ENCODE assay signal across 13 cellular contexts in genomic region chr17:82101767-82102679, GRCh38. TPM values are rescaled to one million over a fixed set of nuclear protein-coding genes. Genes with fewer than 3 reads are reported as not detected.
DNase-seq lines count a peak whose midpoint lies in the region; ATAC-seq and TF ChIP-seq lines count a peak whose summit lies in the region.
"Had no signal": no experiment of that assay in that cellular context is flagged by ENCODE, and none has a peak within 500 bp of the region (broad histone marks: within the 10 kb centered on the region; RNA-seq: fewer than 3 reads in every experiment).

No MANE protein-coding gene starts in this region.

- WGBS in body of pancreas, 2 donors, result 48 to 57% methylated on average over 12 to 18 of the region's 18 CpGs

- H3K36me3 ChIP-seq in left ventricle myocardium inferior, result no peaks in the 10 kb centered on the region
- no peaks in the 10 kb centered on the region for H3K36me3 ChIP-seq in body of pancreas (replicated peaks in 1 of 2; ENCODE audit: insufficient read depth in 1 of 2, low read depth in 2 of 2)
- H3K36me3 ChIP-seq in vagina, result no peaks in the 10 kb centered on the region
- H3K36me3 ChIP-seq: heart left ventricle had no signal

- TF ChIP-seq CTCF in left ventricle myocardium inferior (IDR thresholded peaks at IDR 0.05; ENCODE audit: borderline replicate concordance), result no peak
- no peak for TF ChIP-seq CTCF in body of pancreas (IDR thresholded peaks at IDR 0.05)
- TF ChIP-seq CTCF in nephron (IDR thresholded peaks at IDR 0.05; ENCODE audit: unreplicated experiment in 3 of 3), result no peak
- no peak for TF ChIP-seq CTCF in vagina (IDR thresholded peaks at IDR 0.05)

- DNase-seq in left ventricle myocardium inferior (no peak), left ventricle myocardium superior (no peak), body of pancreas (peak in 3 of 4 donors; percentile 40 to 66 (median 47)), vagina (ENCODE audit: extremely low spot score in 2 of 2) (no peak), NCI-H82 treated with DMSO at 0.1 percent for 48 hours (lab: John Stamatoyannopoulos, UW; ENCODE audit: unreplicated experiment) (no peak), superior temporal gyrus (ENCODE audit: extremely low spot score) (no peak), cortex of kidney (lab: John Stamatoyannopoulos, UW) (no peak)
- DNase-seq: activated gamma-delta T cell treated with Interleukin-2 at 50 U/mL for 16 hours; MG63; stimulated activated CD4-positive, alpha-beta T cell treated with anti-CD3 and anti-CD28 coated beads, Interleukin-4, amount 100 ng/mL, for 24 hours had no signal

- peaks cover 15% of the 10 kb centered on the region for H3K4me1 Mint-ChIP-seq in nephron

- peak overlapping the region in 2 of 3 experiments; percentile 61 for H3K4me3 Mint-ChIP-seq in nephron

- H3K36me3 Mint-ChIP-seq in nephron (ENCODE audit: low read depth), result no peaks in the 10 kb centered on the region

- H3K4me3 ChIP-seq in left ventricle myocardium inferior (no peak overlapping the region), body of pancreas (no peak overlapping the region), vagina (no peak overlapping the region)
- H3K4me3 ChIP-seq: heart left ventricle, MG63 had no signal

- peak overlapping the region; percentile 59 to 79 (median 66) for H3K27ac Mint-ChIP-seq in nephron

- H3K4me1 ChIP-seq in left ventricle myocardium inferior (peaks cover 62% of the 10 kb centered on the region), body of pancreas (peaks cover 83% of the 10 kb centered on the region), vagina (peaks cover 77% of the 10 kb centered on the region)

- peak overlapping the region; percentile 63 for H3K27ac ChIP-seq in left ventricle myocardium inferior (replicated peaks)
- H3K27ac ChIP-seq in body of pancreas, result peak overlapping the region in 3 of 4 donors; percentile 54 to 77 (median 68)
- peak overlapping the region; percentile 30 for H3K27ac ChIP-seq in vagina

- intact Hi-C loops in left ventricle myocardium inferior (cut with micrococcal nuclease) (no loop called here), left ventricle myocardium superior (cut with micrococcal nuclease) (no loop called here), body of pancreas (cut with DNase I) (no loop called here), vagina (cut with DNase I) (no loop called here)

- no peaks in the 10 kb centered on the region for H3K9me3 ChIP-seq in left ventricle myocardium inferior (replicated peaks)
- H3K9me3 ChIP-seq in body of pancreas, result no peaks in the 10 kb centered on the region
- no peaks in the 10 kb centered on the region for H3K9me3 ChIP-seq in vagina
- H3K9me3 ChIP-seq: heart left ventricle, MG63 had no signal

- H3K27me3 Mint-ChIP-seq in nephron (ENCODE audit: low read depth), result no peaks in the 10 kb centered on the region

- H3K9me3 Mint-ChIP-seq in nephron, result no peaks in the 10 kb centered on the region

- ATAC-seq in left ventricle myocardium superior (no peak), body of pancreas (no peak)

- TF ChIP-seq POLR2A in body of pancreas (IDR thresholded peaks at IDR 0.05) (no peak), vagina (IDR thresholded peaks at IDR 0.05) (no peak)

- H3K27me3 ChIP-seq in left ventricle myocardium inferior (ENCODE audit: low read depth), result no peaks in the 10 kb centered on the region
- H3K27me3 ChIP-seq in body of pancreas, result no peaks in the 10 kb centered on the region
- no peaks in the 10 kb centered on the region for H3K27me3 ChIP-seq in vagina
- H3K27me3 ChIP-seq: BE2C, heart left ventricle, MG63 had no signal

RNA-seq across cellular contexts. Expression of gene FASN, which starts 4.0 kb away (rescaled TPM):
- total RNA-seq in left ventricle myocardium inferior, result 13.6 TPM
- 17.0 TPM for total RNA-seq in left ventricle myocardium superior
- total RNA-seq in body of pancreas, result 100 to 1,000 TPM in 1 of 2 donors, 10 to 100 TPM in 1; 16.3 to 388 TPM
- 127 TPM for total RNA-seq in vagina

RNA-seq across cellular contexts. Expression of gene DUS1L, which starts 36.4 kb away (rescaled TPM):
- total RNA-seq in left ventricle myocardium inferior, result 64.6 TPM
- 67.7 TPM for total RNA-seq in left ventricle myocardium superior
- total RNA-seq in body of pancreas, result 100 to 1,000 TPM in 1 of 2 donors, 10 to 100 TPM in 1; 76.0 to 128 TPM
- total RNA-seq in vagina, result 72.4 TPM

RNA-seq across cellular contexts. Expression of gene GPS1, which starts 50.3 kb away (rescaled TPM):
- total RNA-seq in left ventricle myocardium inferior (85.9 TPM), left ventricle myocardium superior (90.6 TPM), body of pancreas (10 to 100 TPM; 63.0 to 86.4 TPM), vagina (80.3 TPM)

RNA-seq across cellular contexts. Expression of gene RFNG, which starts 50.4 kb away (rescaled TPM):
- 21.1 TPM for total RNA-seq in left ventricle myocardium inferior
- 21.8 TPM for total RNA-seq in left ventricle myocardium superior
- total RNA-seq in body of pancreas, result 10 to 100 TPM; 37.9 to 43.1 TPM
- total RNA-seq in vagina, result 61.4 TPM

Comparison
In these comparisons a context has a peak if more than half of its experiments do, and no peak if none do; other contexts are left out.
1. DNase-seq: peak in body of pancreas (3 of 4); none in left ventricle myocardium inferior (single experiment), left ventricle myocardium superior (single experiment), vagina (0 of 2), NCI-H82 treated with DMSO at 0.1 percent for 48 hours (single experiment), superior temporal gyrus (single experiment) and cortex of kidney (single experiment).
2. Peak in every context shown above with its lines, with median percentiles within 50 percentile points of each other: H3K27ac ChIP-seq.